Comparison of ENCODE assay signal across 21 cellular contexts in genomic region chr11:116226731-116227130, GRCh38.
"Had no signal": no experiment of that assay in that cellular context is flagged by ENCODE, and none has a peak within 500 bp of the region (broad histone marks: within the 10 kb centered on the region; RNA-seq: fewer than 3 reads in every experiment).

No MANE protein-coding gene starts in this region.

- H3K4me1 Mint-ChIP-seq: immature natural killer cell; naive thymus-derived CD8-positive, alpha-beta T cell; stimulated activated naive B cell treated with anti-CD40 and anti-IgM and Interleukin-4, amounts not matched to agents 10 μg/mL and 1 μg/mL and 100 μg/mL, for 72 hours; stimulated activated naive CD8-positive, alpha-beta T cell treated with anti-CD3 and anti-CD28 coated beads, Interleukin-15, amount 100 ng/mL, for 72 hours had no signal

- H3K9me3 Mint-ChIP-seq: neural crest cell; stimulated activated naive CD8-positive, alpha-beta T cell treated with anti-CD3 and anti-CD28 coated beads, Interleukin-15, amount 100 ng/mL, for 72 hours had no signal

- H3K36me3 Mint-ChIP-seq: immature natural killer cell; naive thymus-derived CD8-positive, alpha-beta T cell; stimulated activated naive B cell treated with anti-CD40 and anti-IgM and Interleukin-4, amounts not matched to agents 10 μg/mL and 1 μg/mL and 100 μg/mL, for 72 hours had no signal

- H3K27ac Mint-ChIP-seq: immature natural killer cell; naive thymus-derived CD8-positive, alpha-beta T cell; progenitor cell of endocrine pancreas; stimulated activated naive B cell treated with anti-CD40 and anti-IgM and Interleukin-4, amounts not matched to agents 10 μg/mL and 1 μg/mL and 100 μg/mL, for 72 hours; stimulated activated naive CD8-positive, alpha-beta T cell treated with anti-CD3 and anti-CD28 coated beads, Interleukin-15, amount 100 ng/mL, for 72 hours had no signal

- H3K27ac ChIP-seq: coronary artery, ovary, testis, tibial nerve, upper lobe of right lung, vagina had no signal

- H3K4me3 ChIP-seq: coronary artery, mucosa of descending colon, ovary, testis, tibial nerve, upper lobe of right lung, vagina had no signal

- H3K9me3 ChIP-seq: mucosa of descending colon, ovary, testis, tibial nerve, upper lobe of right lung, vagina had no signal

- H3K4me3 Mint-ChIP-seq: immature natural killer cell; naive thymus-derived CD8-positive, alpha-beta T cell; neural crest cell; stimulated activated naive B cell treated with anti-CD40 and anti-IgM and Interleukin-4, amounts not matched to agents 10 μg/mL and 1 μg/mL and 100 μg/mL, for 72 hours; stimulated activated naive CD8-positive, alpha-beta T cell treated with anti-CD3 and anti-CD28 coated beads, Interleukin-15, amount 100 ng/mL, for 72 hours had no signal

- DNase-seq: effector CD8-positive, alpha-beta T cell; glutamatergic neuron; immature natural killer cell; kidney; left cardiac atrium; mucosa of descending colon; naive thymus-derived CD8-positive, alpha-beta T cell; nucleus accumbens; ovary; right cardiac atrium; stimulated activated CD4-positive, alpha-beta T cell treated with anti-CD3 and anti-CD28 coated beads, Interleukin-2, amount 100 ng/mL, for 24 hours; stimulated activated CD4-positive, alpha-beta T cell treated with anti-CD3 and anti-CD28 coated beads, Interleukin-4, amount 100 ng/mL, for 4 hours; stimulated activated naive B cell treated with anti-CD40 and anti-IgM and Interleukin-4, amounts not matched to agents 10 μg/mL and 1 μg/mL and 100 μg/mL, for 72 hours; stimulated activated naive CD8-positive, alpha-beta T cell treated with anti-CD3 and anti-CD28 coated beads, Interleukin-15, amount 100 ng/mL, for 72 hours; testis; upper lobe of right lung had no signal

- H3K27me3 ChIP-seq: ovary, testis, tibial nerve, upper lobe of right lung, vagina had no signal

- H3K36me3 ChIP-seq: ovary, tibial nerve, upper lobe of right lung, vagina had no signal
